22 cellular contexts compared by ENCODE assay signal in genomic region chr4:109691411-109691920, GRCh38. TPM values are rescaled to one million over a fixed set of nuclear protein-coding genes. Genes with fewer than 3 reads are reported as not detected.
DNase-seq lines count a peak whose midpoint lies in the region; ATAC-seq, FAIRE-seq and TF ChIP-seq lines count a peak whose summit lies in the region.
"Had no signal": no experiment of that assay in that cellular context is flagged by ENCODE, and none has a peak within 500 bp of the region (broad histone marks: within the 10 kb centered on the region; RNA-seq: fewer than 3 reads in every experiment).

No MANE protein-coding gene starts in this region.

- no peaks in the 10 kb centered on the region for H3K27me3 ChIP-seq in foreskin keratinocyte
- H3K27me3 ChIP-seq: BLaER1 treated with 17β-estradiol and CSF1 and Interleukin-3, amounts not matched to agents 10 nM and 100 nM; cardiac muscle cell; hepatocyte had no signal

- H3K4me3 Mint-ChIP-seq in T-helper 2 cell treated with Interferon-gamma antibody and Interleukin-4, amounts not matched to agents 5 μg/mL and 100 μg/mL, for 36 hours, result peak overlapping the region; percentile 46
- H3K4me3 Mint-ChIP-seq in T-cell, result peak overlapping the region; percentile 8 to 60 (median 21)

- no peak overlapping the region for H3K27ac ChIP-seq in foreskin keratinocyte
- H3K27ac ChIP-seq: BLaER1 treated with 17β-estradiol and CSF1 and Interleukin-3, amounts not matched to agents 10 nM and 100 nM; cardiac muscle cell; hepatocyte had no signal

- peaks cover 22% of the 10 kb centered on the region for H3K4me1 Mint-ChIP-seq in T-helper 2 cell treated with Interferon-gamma antibody and Interleukin-4, amounts not matched to agents 5 μg/mL and 100 μg/mL, for 36 hours (ENCODE audit: low read depth)
- H3K4me1 Mint-ChIP-seq in T-cell, result peaks cover 38 to 45% (median 43%) of the 10 kb centered on the region in 3 donors

- H3K9me3 Mint-ChIP-seq in T-helper 2 cell treated with Interferon-gamma antibody and Interleukin-4, amounts not matched to agents 5 μg/mL and 100 μg/mL, for 36 hours, result no peaks in the 10 kb centered on the region
- H3K9me3 Mint-ChIP-seq in T-cell, result no peaks in the 10 kb centered on the region

- POLR2A ChIA-PET in T-cell (lab: Charles Lee), result interaction anchor here in 1 of 2 donors (0.9 kb wide), 1 partner anchor 120 kb away, joined by 3 read pairs; no protein-coding TSS in a partner anchor

- no peak for DNase-seq in T-helper 2 cell treated with Interferon-gamma antibody and Interleukin-4, amounts not matched to agents 5 μg/mL and 100 μg/mL, for 36 hours (ENCODE audit: low spot score)
- DNase-seq in T-helper 2 cell (no peak), GM19239 (ENCODE audit: insufficient read length, low spot score) (no peak), T-cell (no peak), foreskin keratinocyte (no peak)
- DNase-seq in NK-92 treated with Interleukin-12 subunit alpha and Interleukin-12 subunit beta, amount 100 ng/mL, for 24 hours (lab: John Stamatoyannopoulos, UW), result no peak
- DNase-seq: 8988T; activated CD4-positive, alpha-beta T cell treated with anti-CD3 and anti-CD28 coated beads, Interleukin-2, amount 50 U/mL, for 4 hours; DND-41; effector CD4-positive, alpha-beta T cell; mucosa of descending colon; NCI-H1417; occipital lobe; Right ventricle myocardium superior; T1000 had no signal

- peak overlapping the region; percentile 68 for H3K27ac Mint-ChIP-seq in T-helper 2 cell treated with Interferon-gamma antibody and Interleukin-4, amounts not matched to agents 5 μg/mL and 100 μg/mL, for 36 hours
- peak overlapping the region; percentile 92 for H3K27ac Mint-ChIP-seq in T-cell

- peak; percentile 28 for FAIRE-seq in GM19239 (lab: Jason Lieb, UNC)

- CTCF ChIA-PET in T-cell (lab: Charles Lee), result interaction anchor here in 1 of 2 donors (0.8 to 1.4 kb wide), 3 partner anchors 14 to 135 kb away, joined by 3 to 5 read pairs (median 3); no protein-coding TSS in a partner anchor

- ATAC-seq in T-cell (replicated peaks in 1 of 4) (no peak), foreskin keratinocyte (peak; percentile 52), HG02970 (IDR thresholded peaks at IDR 0.05; ENCODE audit: low FRiP score, unreplicated experiment) (no peak), HG03196 (IDR thresholded peaks at IDR 0.05; ENCODE audit: unreplicated experiment) (no peak)
- ATAC-seq: HCT116, sciatic nerve had no signal

- H3K27me3 Mint-ChIP-seq in T-helper 2 cell treated with Interferon-gamma antibody and Interleukin-4, amounts not matched to agents 5 μg/mL and 100 μg/mL, for 36 hours (ENCODE audit: low read depth), result no peaks in the 10 kb centered on the region
- no peaks in the 10 kb centered on the region for H3K27me3 Mint-ChIP-seq in T-cell

- TF ChIP-seq CTCF in foreskin keratinocyte (conservative IDR thresholded peaks at IDR 0.05), result no peak

- peaks cover 69% of the 10 kb centered on the region for H3K36me3 Mint-ChIP-seq in T-helper 2 cell treated with Interferon-gamma antibody and Interleukin-4, amounts not matched to agents 5 μg/mL and 100 μg/mL, for 36 hours (ENCODE audit: low read depth)
- H3K36me3 Mint-ChIP-seq in T-cell, result peaks cover 50% of the 10 kb centered on the region

- no peaks in the 10 kb centered on the region for H3K4me1 ChIP-seq in foreskin keratinocyte

RNA-seq across cellular contexts. Expression of gene CASP6, which starts 11.8 kb away (rescaled TPM):
- total RNA-seq in T-cell, result 10 to 100 TPM; 16.8 to 23.2 (median 18.3) TPM
- total RNA-seq in foreskin keratinocyte, result 32.2 and 33.0 TPM in 2 replicates
- polyA plus RNA-seq in foreskin keratinocyte, result 31.6 and 33.1 TPM in 2 replicates

RNA-seq across cellular contexts. Expression of gene PLA2G12A, which starts 38.4 kb away (rescaled TPM):
- total RNA-seq in T-cell, result 10 to 100 TPM; 11.4 to 20.6 (median 18.1) TPM
- 39.9 and 53.0 TPM in 2 replicates for total RNA-seq in foreskin keratinocyte
- 32.6 and 45.7 TPM in 2 replicates for polyA plus RNA-seq in foreskin keratinocyte
